In the genomic region with DNA sequence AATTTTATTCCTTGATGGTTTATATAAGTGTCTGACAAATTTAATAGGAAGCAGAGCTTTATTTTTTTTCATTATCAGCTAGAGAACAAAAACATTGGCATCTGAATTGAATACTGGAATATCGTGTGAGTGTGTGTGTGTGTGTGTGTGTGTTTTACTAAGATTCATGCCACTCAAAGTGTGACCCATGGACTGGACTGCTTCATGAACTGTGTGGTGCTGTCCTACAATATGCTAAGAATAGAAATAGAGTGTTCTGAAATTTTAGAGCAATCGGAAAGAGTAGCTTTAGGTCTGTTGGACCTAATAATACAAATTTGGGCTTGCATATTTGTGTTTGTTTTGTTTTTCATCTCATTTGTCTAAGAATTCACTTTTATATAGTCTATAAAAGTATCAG, we compare ENCODE assay signal across 34 cellular contexts.
DNase-seq lines count a peak whose midpoint lies in the region; ATAC-seq, FAIRE-seq and TF ChIP-seq lines count a peak whose summit lies in the region.
"Had no signal": no experiment of that assay in that cellular context is flagged by ENCODE, and none has a peak within 500 bp of the region (broad histone marks: within the 10 kb centered on the region; RNA-seq: fewer than 3 reads in every experiment).

No MANE protein-coding gene starts in this region.

- POLR2A ChIA-PET in A549 (lab: Yijun Ruan, JAX), result no interaction called here

- TF ChIP-seq CTCF in right atrium auricular region (IDR thresholded peaks at IDR 0.05) (no peak), heart left ventricle (IDR thresholded peaks at IDR 0.05) (no peak), left ventricle myocardium inferior (IDR thresholded peaks at IDR 0.05; ENCODE audit: borderline replicate concordance) (no peak), A549 (IDR thresholded peaks at IDR 0.05) (no peak)

- TF ChIP-seq EP300 in A549 (IDR thresholded peaks at IDR 0.05), result no peak

- H3K4me3 ChIP-seq in right atrium auricular region (no peak overlapping the region), heart left ventricle (no peak overlapping the region), left ventricle myocardium inferior (no peak overlapping the region), A549 (no peak overlapping the region)
- H3K4me3 ChIP-seq: BLaER1; BLaER1 treated with 17β-estradiol and CSF1 and Interleukin-3, amounts not matched to agents 10 nM and 100 nM had no signal

- CTCF ChIA-PET in A549 (lab: Yijun Ruan, JAX), result interaction anchor here (0.6 to 1.3 kb wide), 3 partner anchors 18 to 75 kb away, joined by 3 to 4 read pairs (median 4); no protein-coding TSS in a partner anchor

- no peak for TF ChIP-seq RAD21 in A549 (conservative IDR thresholded peaks at IDR 0.05 in 1 of 2, IDR thresholded peaks at IDR 0.05 in 1 of 2)

- H3K4me2 ChIP-seq in A549, result no peak overlapping the region
- H3K4me2 ChIP-seq: BLaER1; BLaER1 treated with 17β-estradiol and CSF1 and Interleukin-3, amounts not matched to agents 10 nM and 100 nM had no signal

- DNase-seq in Right ventricle myocardium superior (no peak), right atrium auricular region (ENCODE audit: low spot score) (no peak), heart left ventricle (no peak), left ventricle myocardium inferior (no peak), left ventricle myocardium superior (no peak), Right ventricle myocardium inferior (ENCODE audit: missing footprints) (no peak), A549 (ENCODE audit: low read depth in 1 of 2, low spot score in 1 of 2) (no peak), cerebellar cortex (ENCODE audit: low spot score) (no peak)
- DNase-seq: 8988T; ACHN; AML-193; BE2C; C1 segment of cervical spinal cord; Caco-2; Calu3; CD4-positive, alpha-beta memory T cell; CD4-positive, alpha-beta T cell; CD4-positive, CD25-positive, alpha-beta regulatory T cell; CD8-positive, alpha-beta memory T cell; CD8-positive, alpha-beta T cell; COR-L47; DMS 273 treated with DMSO at 0.1 percent for 48 hours; DMS153; DMS53; DMS79; DMS79 treated with DMSO at 0.1 percent for 48 hours; DND-41; EL had no signal

- ATAC-seq in Right ventricle myocardium superior (ENCODE audit: poor library complexity) (peak; percentile 42), heart left ventricle (peak in 3 of 4 donors; percentile 36 to 57 (median 53)), left ventricle myocardium superior (peak; percentile 44), Right ventricle myocardium inferior (no peak), A549 (no peak)
- ATAC-seq: CD8-positive, alpha-beta T cell had no signal

- FAIRE-seq in A549 (lab: Jason Lieb, UNC), result peak; percentile 36
- FAIRE-seq: A204.1, D721Med had no signal

- TF ChIP-seq POLR2A in heart left ventricle (IDR thresholded peaks at IDR 0.05), result no peak
- no peak for TF ChIP-seq POLR2A in A549 (IDR thresholded peaks at IDR 0.05; ENCODE audit: low read length)

- H3K27ac ChIP-seq in right atrium auricular region (no peak overlapping the region), heart left ventricle (no peak overlapping the region), left ventricle myocardium inferior (replicated peaks) (no peak overlapping the region), A549 (no peak overlapping the region)
- H3K27ac ChIP-seq: 22Rv1; BLaER1; BLaER1 treated with 17β-estradiol and CSF1 and Interleukin-3, amounts not matched to agents 10 nM and 100 nM; C4-2B had no signal

- H3K9me3 ChIP-seq in right atrium auricular region, result peaks cover 0 to 3% of the 10 kb centered on the region in 2 donors
- H3K9me3 ChIP-seq in heart left ventricle, result peaks cover 0 to 9% (median 0%) of the 10 kb centered on the region in 12 donors
- H3K9me3 ChIP-seq in left ventricle myocardium inferior (replicated peaks), result peaks cover 8% of the 10 kb centered on the region
- no peaks in the 10 kb centered on the region; the same call in 2 of the 3 replicates for H3K9me3 ChIP-seq in A549
- H3K9me3 ChIP-seq: BE2C; BLaER1; BLaER1 treated with 17β-estradiol and CSF1 and Interleukin-3, amounts not matched to agents 10 nM and 100 nM; Caco-2 had no signal

- H3K36me3 ChIP-seq in right atrium auricular region (no peaks in the 10 kb centered on the region), heart left ventricle (no peaks in the 10 kb centered on the region), left ventricle myocardium inferior (no peaks in the 10 kb centered on the region)
- H3K36me3 ChIP-seq: BE2C, BLaER1 had no signal

- H3K27me3 ChIP-seq in right atrium auricular region, result no peaks in the 10 kb centered on the region
- no peaks in the 10 kb centered on the region for H3K27me3 ChIP-seq in heart left ventricle
- H3K27me3 ChIP-seq in left ventricle myocardium inferior (ENCODE audit: low read depth), result no peaks in the 10 kb centered on the region
- H3K27me3 ChIP-seq: BE2C; BLaER1; BLaER1 treated with 17β-estradiol and CSF1 and Interleukin-3, amounts not matched to agents 10 nM and 100 nM had no signal

- intact Hi-C loops in Right ventricle myocardium superior (cut with DNase I) (no loop called here), heart left ventricle (cut with DNase I) (no loop called here), left ventricle myocardium inferior (cut with micrococcal nuclease) (no loop called here), left ventricle myocardium superior (cut with micrococcal nuclease) (no loop called here), Right ventricle myocardium inferior (cut with DNase I) (no loop called here)

- WGBS in heart left ventricle, 4 donors, result 36 to 57% (median 44%) methylated on average over 2 of the region's 2 CpGs
- 59% methylated on average over 2 of the region's 2 CpGs for WGBS in A549 (ENCODE audit: missing lambda C conversion rate)

- H3K4me1 ChIP-seq in right atrium auricular region (peaks cover 0 to 21% of the 10 kb centered on the region in 2 donors), heart left ventricle (peaks cover 0 to 16% (median 6%) of the 10 kb centered on the region in 12 donors), left ventricle myocardium inferior (peaks cover 36% of the 10 kb centered on the region), A549 (no peaks in the 10 kb centered on the region)
- H3K4me1 ChIP-seq: BLaER1 had no signal

TF ChIP-seq in A549, 52 proteins besides CTCF, POLR2A, EP300 and RAD21:
- TF ChIP-seq, protein P1, sequence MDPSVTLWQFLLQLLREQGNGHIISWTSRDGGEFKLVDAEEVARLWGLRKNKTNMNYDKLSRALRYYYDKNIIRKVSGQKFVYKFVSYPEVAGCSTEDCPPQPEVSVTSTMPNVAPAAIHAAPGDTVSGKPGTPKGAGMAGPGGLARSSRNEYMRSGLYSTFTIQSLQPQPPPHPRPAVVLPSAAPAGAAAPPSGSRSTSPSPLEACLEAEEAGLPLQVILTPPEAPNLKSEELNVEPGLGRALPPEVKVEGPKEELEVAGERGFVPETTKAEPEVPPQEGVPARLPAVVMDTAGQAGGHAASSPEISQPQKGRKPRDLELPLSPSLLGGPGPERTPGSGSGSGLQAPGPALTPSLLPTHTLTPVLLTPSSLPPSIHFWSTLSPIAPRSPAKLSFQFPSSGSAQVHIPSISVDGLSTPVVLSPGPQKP (IDR thresholded peaks at IDR 0.05; ENCODE audit: low read depth, low read length), result no peak
- TF ChIP-seq ESRRA (IDR thresholded peaks at IDR 0.05; ENCODE audit: borderline replicate concordance, low read length) (no peak), KDM5A (IDR thresholded peaks at IDR 0.05) (no peak), GATA3 (IDR thresholded peaks at IDR 0.05; ENCODE audit: borderline replicate concordance) (no peak), RNF2 (IDR thresholded peaks at IDR 0.05; ENCODE audit: borderline replicate concordance, low read depth) (no peak), ZSCAN20 (CRISPR knock-in tag; IDR thresholded peaks at IDR 0.05) (no peak), ZNF302 (CRISPR knock-in tag; IDR thresholded peaks at IDR 0.05) (no peak), JUNB (IDR thresholded peaks at IDR 0.05) (no peak), RCOR1 (IDR thresholded peaks at IDR 0.05; ENCODE audit: low read depth, low read length) (no peak), HOXB13 (CRISPR knock-in tag; IDR thresholded peaks at IDR 0.05; ENCODE audit: low read depth) (no peak), CHD2 (IDR thresholded peaks at IDR 0.05; ENCODE audit: low read length, partially characterized antibody) (no peak), KDM1A (IDR thresholded peaks at IDR 0.05; ENCODE audit: low read depth) (no peak), BHLHE40 (IDR thresholded peaks at IDR 0.05; ENCODE audit: low read depth, low read length) (no peak), FOSB (CRISPR knock-in tag; IDR thresholded peaks at IDR 0.05) (no peak), CEBPB (IDR thresholded peaks at IDR 0.05) (no peak), MAZ (IDR thresholded peaks at IDR 0.05; ENCODE audit: borderline replicate concordance, low read depth, low read length) (no peak)
- TF ChIP-seq, protein P2, sequence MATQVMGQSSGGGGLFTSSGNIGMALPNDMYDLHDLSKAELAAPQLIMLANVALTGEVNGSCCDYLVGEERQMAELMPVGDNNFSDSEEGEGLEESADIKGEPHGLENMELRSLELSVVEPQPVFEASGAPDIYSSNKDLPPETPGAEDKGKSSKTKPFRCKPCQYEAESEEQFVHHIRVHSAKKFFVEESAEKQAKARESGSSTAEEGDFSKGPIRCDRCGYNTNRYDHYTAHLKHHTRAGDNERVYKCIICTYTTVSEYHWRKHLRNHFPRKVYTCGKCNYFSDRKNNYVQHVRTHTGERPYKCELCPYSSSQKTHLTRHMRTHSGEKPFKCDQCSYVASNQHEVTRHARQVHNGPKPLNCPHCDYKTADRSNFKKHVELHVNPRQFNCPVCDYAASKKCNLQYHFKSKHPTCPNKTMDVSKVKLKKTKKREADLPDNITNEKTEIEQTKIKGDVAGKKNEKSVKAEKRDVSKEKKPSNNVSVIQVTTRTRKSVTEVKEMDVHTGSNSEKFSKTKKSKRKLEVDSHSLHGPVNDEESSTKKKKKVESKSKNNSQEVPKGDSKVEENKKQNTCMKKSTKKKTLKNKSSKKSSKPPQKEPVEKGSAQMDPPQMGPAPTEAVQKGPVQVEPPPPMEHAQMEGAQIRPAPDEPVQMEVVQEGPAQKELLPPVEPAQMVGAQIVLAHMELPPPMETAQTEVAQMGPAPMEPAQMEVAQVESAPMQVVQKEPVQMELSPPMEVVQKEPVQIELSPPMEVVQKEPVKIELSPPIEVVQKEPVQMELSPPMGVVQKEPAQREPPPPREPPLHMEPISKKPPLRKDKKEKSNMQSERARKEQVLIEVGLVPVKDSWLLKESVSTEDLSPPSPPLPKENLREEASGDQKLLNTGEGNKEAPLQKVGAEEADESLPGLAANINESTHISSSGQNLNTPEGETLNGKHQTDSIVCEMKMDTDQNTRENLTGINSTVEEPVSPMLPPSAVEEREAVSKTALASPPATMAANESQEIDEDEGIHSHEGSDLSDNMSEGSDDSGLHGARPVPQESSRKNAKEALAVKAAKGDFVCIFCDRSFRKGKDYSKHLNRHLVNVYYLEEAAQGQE (IDR thresholded peaks at IDR 0.05), result no peak
- TF ChIP-seq, protein P3, sequence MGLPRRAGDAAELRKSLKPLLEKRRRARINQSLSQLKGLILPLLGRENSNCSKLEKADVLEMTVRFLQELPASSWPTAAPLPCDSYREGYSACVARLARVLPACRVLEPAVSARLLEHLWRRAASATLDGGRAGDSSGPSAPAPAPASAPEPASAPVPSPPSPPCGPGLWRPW (IDR thresholded peaks at IDR 0.05), result no peak
TF ChIP-seq in A549: peak in this region for 0.

Comparison
In these comparisons a context has a peak if more than half of its experiments do, and no peak if none do; other contexts are left out.
1. ATAC-seq: peak in Right ventricle myocardium superior (single experiment), heart left ventricle (3 of 4) and left ventricle myocardium superior (single experiment); none in Right ventricle myocardium inferior (single experiment) and A549 (0 of 2).